ENCODE assay signal across 11 cellular contexts in the genomic region with DNA sequence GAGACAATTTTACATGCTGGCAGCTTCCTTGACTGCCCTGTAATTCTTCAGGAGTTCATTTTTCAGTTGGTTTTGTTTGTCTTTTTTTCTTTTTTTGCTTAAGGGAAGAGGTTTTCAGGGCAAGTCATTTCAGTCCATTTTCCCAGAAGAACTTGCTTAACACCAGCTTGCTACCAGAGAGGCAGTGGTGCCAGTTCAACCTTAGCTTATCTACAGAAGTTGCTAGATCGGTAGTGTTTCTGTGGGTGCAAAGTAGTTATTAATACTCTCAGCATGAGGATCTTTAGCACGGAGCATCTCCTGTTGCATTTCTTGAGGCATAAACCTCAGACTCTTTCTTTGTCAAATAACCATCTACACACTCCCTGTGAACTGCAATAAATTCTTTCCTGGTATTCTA. TPM values are rescaled to one million over a fixed set of nuclear protein-coding genes. Genes with fewer than 3 reads are reported as not detected.
A peak's percentile ranks its signal among the peaks of the same experiment; 100 is the strongest.
DNase-seq lines count a peak whose midpoint lies in the region; ATAC-seq and TF ChIP-seq lines count a peak whose summit lies in the region.
"Had no signal": no experiment of that assay in that cellular context is flagged by ENCODE, and none has a peak within 500 bp of the region (broad histone marks: within the 10 kb centered on the region; RNA-seq: fewer than 3 reads in every experiment).

No MANE protein-coding gene starts in this region.

- peak overlapping the region; percentile 88 for H3K27ac Mint-ChIP-seq in CD4-positive, alpha-beta T cell
- peak overlapping the region in 1 of 3 experiments; percentile 85 for H3K27ac Mint-ChIP-seq in nephron
- H3K27ac Mint-ChIP-seq: stimulated activated memory B cell treated with anti-CD40 and anti-IgM and Interleukin-4, amounts not matched to agents 10 μg/mL and 1 μg/mL and 100 μg/mL, for 72 hours had no signal

- no peaks in the 10 kb centered on the region for H4K20me1 ChIP-seq in IMR-90 (ENCODE audit: insufficient read depth, low read length)
- no peaks in the 10 kb centered on the region for H4K20me1 ChIP-seq in mammary epithelial cell (ENCODE audit: insufficient read depth, low read length)

- H3K9me3 ChIP-seq in CD4-positive, alpha-beta T cell (ENCODE audit: control insufficient read depth, low read length) = no peaks in the 10 kb centered on the region
- no peaks in the 10 kb centered on the region for H3K9me3 ChIP-seq in IMR-90 (ENCODE audit: control insufficient read depth, insufficient read depth, low read length)
- H3K9me3 ChIP-seq in mammary epithelial cell (replicated peaks; ENCODE audit: insufficient read depth, low read length) = no peaks in the 10 kb centered on the region
- H3K9me3 ChIP-seq in testis = no peaks in the 10 kb centered on the region
- no peaks in the 10 kb centered on the region for H3K9me3 ChIP-seq in Peyer's patch

- H3K4me2 ChIP-seq in IMR-90 (ENCODE audit: low read depth, low read length) (peak overlapping the region; percentile 95), mammary epithelial cell (ENCODE audit: insufficient read depth, low read depth, low read length) (peak overlapping the region; percentile 80)

- H3K27me3 ChIP-seq in CD4-positive, alpha-beta T cell (ENCODE audit: control insufficient read depth, insufficient read depth, low read length) = no peaks in the 10 kb centered on the region
- H3K27me3 ChIP-seq in IMR-90 (ENCODE audit: control insufficient read depth, insufficient read depth, low read length) (no peaks in the 10 kb centered on the region), mammary epithelial cell (ENCODE audit: insufficient read depth, low read length) (no peaks in the 10 kb centered on the region), testis (no peaks in the 10 kb centered on the region), Peyer's patch (no peaks in the 10 kb centered on the region)

- no peak overlapping the region for H2AK5ac ChIP-seq in IMR-90 (ENCODE audit: low read depth, low read length)

- no peak overlapping the region for H2BK20ac ChIP-seq in IMR-90 (ENCODE audit: low read depth, low read length)

- no peak overlapping the region for H3K4me3 ChIP-seq in IMR-90 (ENCODE audit: insufficient read depth, low read depth, low read length)
- H3K4me3 ChIP-seq in mammary epithelial cell (replicated peaks in 1 of 3; ENCODE audit: insufficient read depth in 1 of 3, low read depth in 2 of 3, low read length in 3 of 3) = peak overlapping the region in 1 of 3 experiments; percentile 79
- no peak overlapping the region for H3K4me3 ChIP-seq in testis
- no peak overlapping the region for H3K4me3 ChIP-seq in Peyer's patch

- no CpG with 5 or more reads among the region's 2 CpGs for WGBS in IMR-90 (ENCODE audit: extremely low coverage in 2 of 2, insufficient read length in 1 of 2), 2 experiments
- 65% methylated on average over 2 of the region's 2 CpGs for WGBS in mammary epithelial cell (ENCODE audit: low coverage, missing lambda C conversion rate)
- 59 to 64% methylated on average over 2 of the region's 2 CpGs for WGBS in testis, 2 donors

- no peak overlapping the region for H3K14ac ChIP-seq in IMR-90 (replicated peaks; ENCODE audit: low read depth, low read length)

- H3K79me1 ChIP-seq in IMR-90 (ENCODE audit: low read depth in 1 of 2, low read length in 2 of 2) = no peaks in the 10 kb centered on the region; a peak in 1 of 4 replicates

- H3K9ac ChIP-seq in IMR-90 (ENCODE audit: low read depth, low read length) (no peak overlapping the region), mammary epithelial cell (ENCODE audit: insufficient read depth, low read length) (no peak overlapping the region)

- H3K4me1 Mint-ChIP-seq in CD4-positive, alpha-beta T cell (ENCODE audit: low read depth) = peaks cover 38% of the 10 kb centered on the region
- H3K4me1 Mint-ChIP-seq in nephron = peaks cover 14% of the 10 kb centered on the region

- H3K9me3 Mint-ChIP-seq in CD4-positive, alpha-beta T cell = peaks cover 4% of the 10 kb centered on the region
- peaks cover 11% of the 10 kb centered on the region for H3K9me3 Mint-ChIP-seq in nephron

- H3K4me1 ChIP-seq in IMR-90 (ENCODE audit: control insufficient read depth, insufficient read depth, low read length) (peaks cover 3% of the 10 kb centered on the region; the same call in 1 of the 2 replicates), mammary epithelial cell (ENCODE audit: insufficient read depth, low read length) (no peaks in the 10 kb centered on the region), testis (no peaks in the 10 kb centered on the region), Peyer's patch (peaks cover 0 to 6% (median 0%) of the 10 kb centered on the region in 4 donors)

- no peak overlapping the region for H4K5ac ChIP-seq in IMR-90 (ENCODE audit: low read depth, low read length)

- H3K27me3 Mint-ChIP-seq in CD4-positive, alpha-beta T cell = no peaks in the 10 kb centered on the region
- no peaks in the 10 kb centered on the region for H3K27me3 Mint-ChIP-seq in nephron (ENCODE audit: low read depth)

- H3K56ac ChIP-seq in IMR-90 (ENCODE audit: extremely low read depth, insufficient read depth, low read length) = no peak overlapping the region

- no peak overlapping the region for H2AK9ac ChIP-seq in IMR-90 (replicated peaks; ENCODE audit: low read depth, low read length, poor library complexity)

- TF ChIP-seq CTCF in CD4-positive, alpha-beta T cell (IDR thresholded peaks at IDR 0.05) = no peak
- TF ChIP-seq CTCF in IMR-90 (conservative IDR thresholded peaks at IDR 0.05; ENCODE audit: low read depth, low read length) = no peak
- no peak for TF ChIP-seq CTCF in mammary epithelial cell (conservative IDR thresholded peaks at IDR 0.05 in 1 of 2, IDR thresholded peaks at IDR 0.05 in 1 of 2; ENCODE audit: extremely low read depth in 1 of 2, insufficient read depth in 1 of 2, low read depth in 1 of 2, low read length in 2 of 2)
- no peak for TF ChIP-seq CTCF in nephron (IDR thresholded peaks at IDR 0.05; ENCODE audit: unreplicated experiment in 3 of 3)
- TF ChIP-seq CTCF in testis (IDR thresholded peaks at IDR 0.05) = no peak
- no peak for TF ChIP-seq CTCF in Peyer's patch (IDR thresholded peaks at IDR 0.05)

- intact Hi-C loops in CD4-positive, alpha-beta T cell (cut with DNase I, micrococcal nuclease) = loop anchor here (1.0 to 10.0 kb wide), 4 partner anchors 239 to 684 kb away; partner anchors contain the start of gene IL7R (in 1 of the 2)
- intact Hi-C loops in IMR-90 (cut with micrococcal nuclease) (loop anchor here (5.0 kb wide), 2 partner anchors 154 to 531 kb away; no protein-coding TSS in a partner anchor), mammary epithelial cell (cut with micrococcal nuclease) (no loop called here), testis (cut with DNase I; ENCODE audit: low total_unique reads) (loop anchor here (10.0 kb wide), 1 partner anchor 306 kb away; no protein-coding TSS in a partner anchor)

- H4K8ac ChIP-seq in IMR-90 (ENCODE audit: low read depth in 2 of 2, low read length in 2 of 2) = no peak overlapping the region; a peak in 2 of 4 replicates

- dilution Hi-C loops in IMR-90 (cut with HindIII; ENCODE audit: low sequenced_read_pairs, unreplicated experiment) = no loop called here
- dilution Hi-C loops in mammary epithelial cell (cut with HindIII; ENCODE audit: low sequenced_read_pairs) = no loop called here

- no peaks in the 10 kb centered on the region for H3K79me2 ChIP-seq in mammary epithelial cell (ENCODE audit: insufficient read depth, low read length)

- H2BK15ac ChIP-seq in IMR-90 (ENCODE audit: low read depth, low read length) = no peak overlapping the region

- no peak overlapping the region for H2BK120ac ChIP-seq in IMR-90 (ENCODE audit: low read depth, low read length)

- BruUV-seq in IMR-90 (replicated peaks; lab: Mats Ljungman, UMichigan) (no TSS peak), mammary epithelial cell (replicated peaks; lab: Mats Ljungman, UMichigan) (no TSS peak)

- no peak for TF ChIP-seq POLR2A in IMR-90 (IDR thresholded peaks at IDR 0.05; ENCODE audit: low read depth, low read length)
- TF ChIP-seq POLR2A in testis (IDR thresholded peaks at IDR 0.05) = no peak
- no peak for TF ChIP-seq POLR2A in Peyer's patch (IDR thresholded peaks at IDR 0.05)

- CTCF ChIA-PET in CD4-positive, alpha-beta T cell (lab: Charles Lee) = interaction anchor here (1.1 to 3.1 kb wide), 3 partner anchors 32 to 307 kb away, joined by 3 to 32 read pairs (median 15); no protein-coding TSS in a partner anchor
- CTCF ChIA-PET in IMR-90 (lab: Yijun Ruan, JAX) = interaction anchor here (0.7 to 1.5 kb wide), 2 partner anchors 171 to 306 kb away, joined by 3 to 4 read pairs; no protein-coding TSS in a partner anchor
- CTCF ChIA-PET in mammary epithelial cell (lab: Charles Lee; ENCODE audit: low non-redundant PET) = no interaction called here

- H4K91ac ChIP-seq in IMR-90 (ENCODE audit: insufficient read depth, low read depth, low read length) = no peak overlapping the region

- TF ChIP-seq RAD21 in IMR-90 (IDR thresholded peaks at IDR 0.05; ENCODE audit: low read length) = no peak

- H2BK5ac ChIP-seq in IMR-90 (ENCODE audit: low read depth, low read length, poor library complexity, severe bottlenecking) = no peak overlapping the region

- H3K36me3 Mint-ChIP-seq in CD4-positive, alpha-beta T cell (ENCODE audit: low read depth) = peaks cover 4% of the 10 kb centered on the region
- H3K36me3 Mint-ChIP-seq in nephron (ENCODE audit: low read depth) = peaks cover 4% of the 10 kb centered on the region
- H3K36me3 Mint-ChIP-seq: stimulated activated memory B cell treated with anti-CD40 and anti-IgM and Interleukin-4, amounts not matched to agents 10 μg/mL and 1 μg/mL and 100 μg/mL, for 72 hours had no signal

- H3K4ac ChIP-seq in IMR-90 (ENCODE audit: low read depth, low read length) = no peak overlapping the region

- no peaks in the 10 kb centered on the region for H3K9me1 ChIP-seq in IMR-90 (ENCODE audit: insufficient read depth, low read length)

- in situ Hi-C loops in IMR-90 (cut with MboI; ENCODE audit: low sequenced_read_pairs) (loop anchor here (10.0 to 25.0 kb wide), 2 partner anchors 306 to 531 kb away; no protein-coding TSS in a partner anchor), mammary epithelial cell (cut with MboI; ENCODE audit: low sequenced_read_pairs in 2 of 2) (no loop called here)

- no peak overlapping the region for H3K27ac ChIP-seq in CD4-positive, alpha-beta T cell (ENCODE audit: low read depth, low read length)
- no peak overlapping the region for H3K27ac ChIP-seq in IMR-90 (ENCODE audit: insufficient read depth, low read length)
- no peak overlapping the region for H3K27ac ChIP-seq in mammary epithelial cell (ENCODE audit: insufficient read depth, low read depth, low read length)
- no peak overlapping the region for H3K27ac ChIP-seq in testis
- no peak overlapping the region for H3K27ac ChIP-seq in Peyer's patch

- H3K18ac ChIP-seq in IMR-90 (ENCODE audit: low read depth, low read length) = no peak overlapping the region

- H3K36me3 ChIP-seq in IMR-90 (ENCODE audit: control insufficient read depth, insufficient read depth, low read length) (no peaks in the 10 kb centered on the region), mammary epithelial cell (ENCODE audit: insufficient read depth, low read length) (no peaks in the 10 kb centered on the region), testis (ENCODE audit: low read depth, missing control alignments) (no peaks in the 10 kb centered on the region), Peyer's patch (no peaks in the 10 kb centered on the region)

- DNase-seq in CD4-positive, alpha-beta T cell = no peak
- no peak for DNase-seq in IMR-90
- no peak for DNase-seq in mammary epithelial cell
- no peak for DNase-seq in NCI-H226
- DNase-seq in mucosa of gallbladder (ENCODE audit: low spot score) = no peak
- DNase-seq in testis = no peak
- no peak for DNase-seq in Peyer's patch
- DNase-seq: DMS79, small intestine had no signal

- POLR2A ChIA-PET in CD4-positive, alpha-beta T cell (lab: Charles Lee) = interaction anchor here (0.6 to 2.7 kb wide), 5 partner anchors 263 to 562 kb away, joined by 3 to 9 read pairs (median 4); no protein-coding TSS in a partner anchor
- POLR2A ChIA-PET in IMR-90 (lab: Charles Lee; ENCODE audit: unreplicated experiment) = no interaction called here

- ATAC-seq in CD4-positive, alpha-beta T cell (ENCODE audit: poor library complexity) = no peak
- ATAC-seq in IMR-90 (ENCODE audit: low read depth) = no peak

- peak overlapping the region; percentile 93 for H3K4me3 Mint-ChIP-seq in CD4-positive, alpha-beta T cell
- peak overlapping the region; percentile 94 to 97 (median 96) for H3K4me3 Mint-ChIP-seq in nephron

- no peak overlapping the region for H2AFZ ChIP-seq in IMR-90 (replicated peaks; ENCODE audit: low read length, poor library complexity)
- peak overlapping the region; percentile 8 for H2AFZ ChIP-seq in mammary epithelial cell (ENCODE audit: low read depth, low read length)

- no peak overlapping the region for H3K23ac ChIP-seq in IMR-90 (ENCODE audit: low read depth, low read length)

RNA-seq across cellular contexts. Expression of gene SPEF2, which starts 1.1 kb away (rescaled TPM):
- 1 to 10 TPM; 3.2 TPM for total RNA-seq in CD4-positive, alpha-beta T cell
- total RNA-seq in IMR-90 (2012; rRNA removed) (2.3 and 2.5 TPM in 2 replicates), mammary epithelial cell (1 to 10 TPM; 1.6 to 3.5 TPM), mucosa of gallbladder (11.5 TPM), testis (10 to 100 TPM; 17.8 to 22.7 TPM), Peyer's patch (1 to 10 TPM; 2.5 to 8.8 (median 5.1) TPM)
- polyA plus RNA-seq in IMR-90 (2012; rRNA removed) (1.2 and 1.7 TPM in 2 replicates), mammary epithelial cell (0.99 TPM), testis (ENCODE audit: insufficient read depth, low read depth, low replicate concordance) (15.9 TPM)
- polyA plus RNA-seq in IMR-90 (2012; cell fraction: cytosol; rRNA removed) = 0.66 and 0.84 TPM in 2 replicates
- polyA plus RNA-seq in IMR-90 (2012; cell fraction: nucleus; rRNA removed; ENCODE audit: low replicate concordance) = 1.2 and 7.2 TPM in 2 replicates
- polyA minus RNA-seq in mammary epithelial cell = 0.26 TPM
